In genomic region chr3:156149781-156150375, GRCh38 we compare ENCODE assay signal across 12 cellular contexts. TPM values are rescaled to one million over a fixed set of nuclear protein-coding genes. Genes with fewer than 3 reads are reported as not detected.
A peak's percentile ranks its signal among the peaks of the same experiment; 100 is the strongest.
DNase-seq lines count a peak whose midpoint lies in the region; ATAC-seq, FAIRE-seq and TF ChIP-seq lines count a peak whose summit lies in the region.
"Had no signal": no experiment of that assay in that cellular context is flagged by ENCODE, and none has a peak within 500 bp of the region (broad histone marks: within the 10 kb centered on the region; RNA-seq: fewer than 3 reads in every experiment).

No MANE protein-coding gene starts in this region.

- DNase-seq in choroid plexus epithelial cell (ENCODE audit: low read depth): peak; percentile 22
- peak; percentile 12 for DNase-seq in neural progenitor cell (ENCODE audit: low spot score)
- DNase-seq in tibial artery: no peak
- DNase-seq in stimulated activated naive CD8-positive, alpha-beta T cell treated with anti-CD3 and anti-CD28 coated beads, Interleukin-15, Interleukin-2, amounts not matched to agents 100 U/mL and 50 U/mL, for 24 hours: no peak
- DNase-seq in GM19240 (ENCODE audit: insufficient read length, low spot score): no peak
- no peak for DNase-seq in RCC 7860 (ENCODE audit: low spot score)
- DNase-seq: GOT3 had no signal

- peaks cover 8% of the 10 kb centered on the region for H3K4me1 ChIP-seq in neural progenitor cell
- H3K4me1 ChIP-seq in tibial artery: peaks cover 0 to 94% (median 46%) of the 10 kb centered on the region in 4 donors

- H3K27ac ChIP-seq in neural progenitor cell (no peak overlapping the region), tibial artery (peak overlapping the region; percentile 70 to 73)

- peak; percentile 43 for ATAC-seq in HG03442 (IDR thresholded peaks at IDR 0.05; ENCODE audit: unreplicated experiment)
- no peak for ATAC-seq in stimulated activated naive CD8-positive, alpha-beta T cell treated with anti-CD3 and anti-CD28 coated beads, Interleukin-15, Interleukin-2, amounts not matched to agents 100 U/mL and 50 U/mL, for 24 hours

- TF ChIP-seq CTCF in choroid plexus epithelial cell (conservative IDR thresholded peaks at IDR 0.05; ENCODE audit: low read depth, low read length) (no peak), neural progenitor cell (IDR thresholded peaks at IDR 0.05) (no peak), tibial artery (IDR thresholded peaks at IDR 0.05) (no peak)

- H3K27me3 Mint-ChIP-seq in neural progenitor cell (ENCODE audit: insufficient read depth, low read depth): peaks cover 6% of the 10 kb centered on the region

- H3K4me2 ChIP-seq in neural progenitor cell: no peak overlapping the region

- no peak overlapping the region for H3K9ac ChIP-seq in neural progenitor cell

- no peaks in the 10 kb centered on the region for H3K36me3 Mint-ChIP-seq in neural progenitor cell
- H3K36me3 Mint-ChIP-seq: naive thymus-derived CD8-positive, alpha-beta T cell; T-cell had no signal

- no peaks in the 10 kb centered on the region for H3K79me2 ChIP-seq in neural progenitor cell (ENCODE audit: low read depth)

- H3K27ac Mint-ChIP-seq in neural progenitor cell: no peak overlapping the region
- H3K27ac Mint-ChIP-seq: T-cell had no signal

- H3K9me3 ChIP-seq in neural progenitor cell (ENCODE audit: low read depth) (no peaks in the 10 kb centered on the region), tibial artery (no peaks in the 10 kb centered on the region)

- H3K27me3 ChIP-seq in neural progenitor cell: no peaks in the 10 kb centered on the region
- H3K27me3 ChIP-seq in tibial artery: no peaks in the 10 kb centered on the region

- intact Hi-C loops in tibial artery (cut with DNase I; ENCODE audit: low total_unique reads): loop anchor here (5.0 to 10.0 kb wide), 3 partner anchors 105 to 932 kb away; partner anchors contain the start of gene TIPARP

- H3K4me3 ChIP-seq in choroid plexus epithelial cell (ENCODE audit: low read depth, low read length): no peak overlapping the region
- no peak overlapping the region for H3K4me3 ChIP-seq in neural progenitor cell
- H3K4me3 ChIP-seq in tibial artery: peak overlapping the region; percentile 56 to 58

- no peaks in the 10 kb centered on the region for H4K20me1 ChIP-seq in neural progenitor cell (ENCODE audit: low read depth)

- FAIRE-seq in RCC 7860 (lab: Jason Lieb, UNC): no peak
- FAIRE-seq: bronchial epithelial cell had no signal

- H3K4me1 Mint-ChIP-seq in neural progenitor cell: peaks cover 12% of the 10 kb centered on the region
- H3K4me1 Mint-ChIP-seq: naive thymus-derived CD8-positive, alpha-beta T cell had no signal

- H3K4me3 Mint-ChIP-seq in neural progenitor cell: no peak overlapping the region
- H3K4me3 Mint-ChIP-seq: naive thymus-derived CD8-positive, alpha-beta T cell; T-cell had no signal

- H2AFZ ChIP-seq in neural progenitor cell (replicated peaks): peak overlapping the region; percentile 81

- no peaks in the 10 kb centered on the region for H3K9me3 Mint-ChIP-seq in neural progenitor cell
- H3K9me3 Mint-ChIP-seq: naive thymus-derived CD8-positive, alpha-beta T cell; T-cell had no signal

- H3K36me3 ChIP-seq in neural progenitor cell (no peaks in the 10 kb centered on the region), tibial artery (no peaks in the 10 kb centered on the region)

- H3F3A ChIP-seq in neural progenitor cell (ENCODE audit: low read depth): no peaks in the 10 kb centered on the region

RNA-seq across cellular contexts. Expression of gene KCNAB1, which starts 29.5 kb away (rescaled TPM):
- total RNA-seq in neural progenitor cell (ENCODE audit: low replicate concordance): 0.15 and 0.24 TPM in 2 replicates
- total RNA-seq: epithelial cell of proximal tubule had no signal

Comparison
In these comparisons a context has a peak if more than half of its experiments do, and no peak if none do; other contexts are left out.
1. DNase-seq: peak in choroid plexus epithelial cell (single experiment) and neural progenitor cell (single experiment); none in tibial artery (0 of 2), stimulated activated naive CD8-positive, alpha-beta T cell treated with anti-CD3 and anti-CD28 coated beads, Interleukin-15, Interleukin-2, amounts not matched to agents 100 U/mL and 50 U/mL, for 24 hours (single experiment), GM19240 (single experiment) and RCC 7860 (single experiment).
2. H3K4me3 ChIP-seq: peak in tibial artery (2 of 2); none in choroid plexus epithelial cell (single experiment) and neural progenitor cell (single experiment).